18 cellular contexts compared by ENCODE assay signal in genomic region chr3:129085818-129086217, GRCh38. TPM values are rescaled to one million over a fixed set of nuclear protein-coding genes. Genes with fewer than 3 reads are reported as not detected.
A peak's percentile ranks its signal among the peaks of the same experiment; 100 is the strongest.
DNase-seq lines count a peak whose midpoint lies in the region; ATAC-seq and TF ChIP-seq lines count a peak whose summit lies in the region.
"Had no signal": no experiment of that assay in that cellular context is flagged by ENCODE, and none has a peak within 500 bp of the region (broad histone marks: within the 10 kb centered on the region; RNA-seq: fewer than 3 reads in every experiment).

No MANE protein-coding gene starts in this region.

- peak overlapping the region; percentile 45 for H3K27ac Mint-ChIP-seq in T-helper 1 cell treated with Interleukin-12 subunit alpha and Interleukin-12 subunit beta and Interleukin-4 antibody, amounts not matched to agents 30 μg/mL and 1 μg/mL, for 36 hours
- peak overlapping the region; percentile 59 to 78 for H3K27ac Mint-ChIP-seq in natural killer cell
- H3K27ac Mint-ChIP-seq in natural killer cell treated with Interleukin-12 subunit alpha and Interleukin-12 subunit beta and Interleukin-15 and Interleukin-18, amount 100 ng/mL, for 72 hours = peak overlapping the region in 1 of 2 donors; percentile 79

- H3K4me3 ChIP-seq in gastroesophageal sphincter (no peak overlapping the region), uterus (no peak overlapping the region)
- H3K4me3 ChIP-seq: HAP-1, MG63 had no signal

- H3K4me1 Mint-ChIP-seq in T-helper 1 cell treated with Interleukin-12 subunit alpha and Interleukin-12 subunit beta and Interleukin-4 antibody, amounts not matched to agents 30 μg/mL and 1 μg/mL, for 36 hours (ENCODE audit: low read depth) = peaks cover 2% of the 10 kb centered on the region
- H3K4me1 Mint-ChIP-seq in natural killer cell = peaks cover 6 to 11% of the 10 kb centered on the region in 2 donors
- peaks cover 0 to 13% of the 10 kb centered on the region in 2 donors for H3K4me1 Mint-ChIP-seq in natural killer cell treated with Interleukin-12 subunit alpha and Interleukin-12 subunit beta and Interleukin-15 and Interleukin-18, amount 100 ng/mL, for 72 hours (ENCODE audit: low read depth in 2 of 2)

- H3K27me3 ChIP-seq in gastroesophageal sphincter = no peaks in the 10 kb centered on the region
- no peaks in the 10 kb centered on the region for H3K27me3 ChIP-seq in uterus
- H3K27me3 ChIP-seq: MG63 had no signal

- ATAC-seq in natural killer cell (no peak), gastroesophageal sphincter (no peak), HG02973 (IDR thresholded peaks at IDR 0.05; ENCODE audit: unreplicated experiment) (no peak)
- no peak for ATAC-seq in natural killer cell treated with Interleukin-12 subunit alpha and Interleukin-12 subunit beta and Interleukin-15 and Interleukin-18, amount 100 ng/mL, for 72 hours
- ATAC-seq: PC-3 had no signal

- H3K4me1 ChIP-seq in gastroesophageal sphincter (peaks cover 0 to 15% (median 6%) of the 10 kb centered on the region in 3 donors), uterus (no peaks in the 10 kb centered on the region)
- H3K4me1 ChIP-seq: HAP-1 had no signal

- no peaks in the 10 kb centered on the region for H3K27me3 Mint-ChIP-seq in T-helper 1 cell treated with Interleukin-12 subunit alpha and Interleukin-12 subunit beta and Interleukin-4 antibody, amounts not matched to agents 30 μg/mL and 1 μg/mL, for 36 hours (ENCODE audit: low read depth)
- no peaks in the 10 kb centered on the region for H3K27me3 Mint-ChIP-seq in natural killer cell (ENCODE audit: low read depth in 2 of 2)
- H3K27me3 Mint-ChIP-seq in natural killer cell treated with Interleukin-12 subunit alpha and Interleukin-12 subunit beta and Interleukin-15 and Interleukin-18, amount 100 ng/mL, for 72 hours = no peaks in the 10 kb centered on the region

- intact Hi-C loops in natural killer cell (cut with micrococcal nuclease) = no loop called here
- intact Hi-C loops in uterus (cut with DNase I; ENCODE audit: low total_unique reads) = no loop called here

- H3K27ac ChIP-seq in gastroesophageal sphincter (peak overlapping the region in 3 of 4 donors; percentile 84 to 88 (median 87)), uterus (peak overlapping the region; percentile 90 to 98)
- H3K27ac ChIP-seq: 22Rv1, KMS-11 had no signal

- H3K9me3 Mint-ChIP-seq in T-helper 1 cell treated with Interleukin-12 subunit alpha and Interleukin-12 subunit beta and Interleukin-4 antibody, amounts not matched to agents 30 μg/mL and 1 μg/mL, for 36 hours = no peaks in the 10 kb centered on the region
- no peaks in the 10 kb centered on the region for H3K9me3 Mint-ChIP-seq in natural killer cell
- H3K9me3 Mint-ChIP-seq in natural killer cell treated with Interleukin-12 subunit alpha and Interleukin-12 subunit beta and Interleukin-15 and Interleukin-18, amount 100 ng/mL, for 72 hours = no peaks in the 10 kb centered on the region

- H3K4me3 Mint-ChIP-seq in T-helper 1 cell treated with Interleukin-12 subunit alpha and Interleukin-12 subunit beta and Interleukin-4 antibody, amounts not matched to agents 30 μg/mL and 1 μg/mL, for 36 hours = no peak overlapping the region
- H3K4me3 Mint-ChIP-seq in natural killer cell = no peak overlapping the region
- no peak overlapping the region for H3K4me3 Mint-ChIP-seq in natural killer cell treated with Interleukin-12 subunit alpha and Interleukin-12 subunit beta and Interleukin-15 and Interleukin-18, amount 100 ng/mL, for 72 hours

- TF ChIP-seq EP300 in gastroesophageal sphincter (IDR thresholded peaks at IDR 0.05) = no peak

- H3K36me3 Mint-ChIP-seq in T-helper 1 cell treated with Interleukin-12 subunit alpha and Interleukin-12 subunit beta and Interleukin-4 antibody, amounts not matched to agents 30 μg/mL and 1 μg/mL, for 36 hours (ENCODE audit: low read depth) = no peaks in the 10 kb centered on the region
- no peaks in the 10 kb centered on the region for H3K36me3 Mint-ChIP-seq in natural killer cell
- no peaks in the 10 kb centered on the region for H3K36me3 Mint-ChIP-seq in natural killer cell treated with Interleukin-12 subunit alpha and Interleukin-12 subunit beta and Interleukin-15 and Interleukin-18, amount 100 ng/mL, for 72 hours

- TF ChIP-seq CTCF in natural killer cell (IDR thresholded peaks at IDR 0.05) (no peak), gastroesophageal sphincter (IDR thresholded peaks at IDR 0.05) (no peak), uterus (IDR thresholded peaks at IDR 0.05) (no peak)

- H3K9me3 ChIP-seq in gastroesophageal sphincter = no peaks in the 10 kb centered on the region
- H3K9me3 ChIP-seq in uterus = no peaks in the 10 kb centered on the region
- H3K9me3 ChIP-seq: HAP-1, MG63 had no signal

- no peak for DNase-seq in T-helper 1 cell
- no peak for DNase-seq in natural killer cell
- no peak for DNase-seq in natural killer cell treated with Interleukin-12 subunit alpha and Interleukin-12 subunit beta and Interleukin-15 and Interleukin-18, amount 100 ng/mL, for 72 hours (ENCODE audit: low spot score)
- DNase-seq in uterus = no peak
- DNase-seq in activated effector memory CD4-positive, alpha-beta T cell treated with Interleukin-2 at 50 U/mL for 16 hours = no peak
- DNase-seq: DMS79, MG63, NCI-H1092 treated with DMSO at 0.1 percent for 48 hours, NCI-H1694, NCI-H345, PC-3 had no signal

- no peaks in the 10 kb centered on the region for H3K36me3 ChIP-seq in gastroesophageal sphincter
- H3K36me3 ChIP-seq in uterus = no peaks in the 10 kb centered on the region
- H3K36me3 ChIP-seq: HAP-1, MG63 had no signal

- 100% methylated on average over 1 of the region's 4 CpGs; no CpG with 5 or more reads in 1 of the 2 donors for WGBS in gastroesophageal sphincter (ENCODE audit: low coverage in 1 of 2), 2 donors

- TF ChIP-seq POLR2A in gastroesophageal sphincter (IDR thresholded peaks at IDR 0.05) (no peak), uterus (IDR thresholded peaks at IDR 0.05) (no peak)

RNA-seq across cellular contexts. Expression of gene GP9, which starts 25.2 kb away (rescaled TPM):
- total RNA-seq in natural killer cell (1 to 10 TPM in 2 of 3 donors, under 1 TPM in 1; 0.86 to 8.6 (median 3.8) TPM), gastroesophageal sphincter (not detected), uterus (under 1 TPM in 1 of 4 donors, not detected in 3; 0.35 TPM)
- under 1 TPM in 1 of 2 donors, not detected in 1; 0.45 TPM for total RNA-seq in natural killer cell treated with Interleukin-12 subunit alpha and Interleukin-12 subunit beta and Interleukin-15 and Interleukin-18, amount 100 ng/mL, for 72 hours
- total RNA-seq: HepG2, PC-3 had no signal

RNA-seq across cellular contexts. Expression of gene RAB43, which starts 35.8 kb away (rescaled TPM):
- 10 to 100 TPM; 36.5 to 47.2 (median 38.3) TPM for total RNA-seq in natural killer cell
- 10 to 100 TPM; 50.7 to 53.9 TPM for total RNA-seq in natural killer cell treated with Interleukin-12 subunit alpha and Interleukin-12 subunit beta and Interleukin-15 and Interleukin-18, amount 100 ng/mL, for 72 hours
- total RNA-seq in gastroesophageal sphincter = 10 to 100 TPM; 10.3 to 17.9 (median 15.7) TPM
- 10 to 100 TPM; 10.8 to 38.2 (median 26.8) TPM for total RNA-seq in uterus
